Comparison of ENCODE assay signal across 11 cellular contexts in the genomic region with DNA sequence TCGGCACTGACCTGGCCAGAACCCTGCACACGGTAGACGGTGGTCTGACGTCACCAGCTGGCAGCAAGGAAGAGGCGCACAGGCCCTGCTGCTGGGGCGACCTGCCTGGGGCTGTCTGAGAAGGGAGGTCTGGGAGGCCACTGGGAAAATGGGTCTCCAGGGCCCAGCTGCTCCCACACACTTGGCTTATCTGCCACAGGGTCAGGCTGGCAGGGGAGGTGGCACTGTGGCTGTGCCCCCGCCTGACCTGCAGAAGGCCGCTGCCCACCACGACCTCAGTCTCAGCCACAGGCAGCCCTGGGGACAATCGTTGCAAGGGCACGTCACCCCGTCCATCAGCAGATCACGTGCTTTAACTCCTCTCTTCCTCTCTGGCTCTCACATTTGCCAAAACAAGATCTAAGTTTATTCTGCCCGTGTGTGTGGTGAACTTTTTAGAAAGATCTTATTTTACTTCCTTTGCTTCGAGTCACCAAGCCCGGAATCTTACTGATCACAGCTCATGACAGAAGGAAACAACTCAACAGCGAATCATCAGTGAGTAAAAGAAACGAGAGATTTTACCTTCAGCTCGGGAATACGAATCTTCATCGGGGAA. TPM values are rescaled to one million over a fixed set of nuclear protein-coding genes. Genes with fewer than 3 reads are reported as not detected.
A peak's percentile ranks its signal among the peaks of the same experiment; 100 is the strongest.
DNase-seq lines count a peak whose midpoint lies in the region; TF ChIP-seq lines count a peak whose summit lies in the region.
"Had no signal": no experiment of that assay in that cellular context is flagged by ENCODE, and none has a peak within 500 bp of the region (broad histone marks: within the 10 kb centered on the region; RNA-seq: fewer than 3 reads in every experiment).

No MANE protein-coding gene starts in this region.

- H3K27ac Mint-ChIP-seq in chondrocyte (ENCODE audit: unreplicated experiment), result peak overlapping the region; percentile 84
- H3K27ac Mint-ChIP-seq: T-helper 17 cell had no signal

- peaks cover 11% of the 10 kb centered on the region for H3K36me3 Mint-ChIP-seq in chondrocyte (ENCODE audit: low read depth)

- no peaks in the 10 kb centered on the region for H3K27me3 Mint-ChIP-seq in chondrocyte (ENCODE audit: low read depth)

- peak; percentile 16 for DNase-seq in ACHN
- DNase-seq in M059J (ENCODE audit: low read depth), result peak; percentile 78
- DNase-seq in chondrocyte (ENCODE audit: low spot score), result peak; percentile 57
- DNase-seq in lung microvascular endothelial cell (ENCODE audit: low read depth in 2 of 2), result peak; percentile 39 to 59
- no peak for DNase-seq in NCI-H82 treated with DMSO at 0.1 percent for 48 hours (lab: John Stamatoyannopoulos, UW; ENCODE audit: unreplicated experiment)
- no peak for DNase-seq in T-helper 2 cell
- no peak for DNase-seq in DMS153 treated with DMSO at 0.1 percent for 48 hours (lab: John Stamatoyannopoulos, UW; ENCODE audit: unreplicated experiment)
- no peak for DNase-seq in activated CD4-positive, alpha-beta T cell treated with anti-CD3 and anti-CD28 coated beads for 4 hours
- DNase-seq: NCI-H345; stimulated activated CD4-positive, alpha-beta T cell treated with anti-CD3 and anti-CD28 coated beads, Interleukin-4, amount 100 ng/mL, for 24 hours; T-helper 17 cell had no signal

- no peaks in the 10 kb centered on the region for H3K9me3 Mint-ChIP-seq in chondrocyte (ENCODE audit: low read depth)

- no peak overlapping the region for H3K4me3 Mint-ChIP-seq in chondrocyte (ENCODE audit: unreplicated experiment)
- H3K4me3 Mint-ChIP-seq: T-helper 17 cell had no signal

- in situ Hi-C loops in ACHN (cut with HindIII; ENCODE audit: low pct_ligation_motif_present, low pct_unique_long_range_greater_than_20kb, low sequenced_read_pairs), result no loop called here

- H3K4me1 Mint-ChIP-seq in chondrocyte (ENCODE audit: low read depth), result peaks cover 24% of the 10 kb centered on the region

- no peak for TF ChIP-seq CTCF in chondrocyte (IDR thresholded peaks at IDR 0.05)

RNA-seq across cellular contexts. Expression of gene RANBP3, which starts 45.2 kb away (rescaled TPM):
- 115 and 130 TPM in 2 replicates for total RNA-seq in M059J (2014; rRNA removed; shearing (Covaris generic))
- total RNA-seq in chondrocyte, result 53.5 to 65.5 TPM (median 57.7 TPM) in 3 replicates
- 18.5 and 25.4 TPM in 2 replicates for total RNA-seq in lung microvascular endothelial cell

Comparison
In these comparisons a context has a peak if more than half of its experiments do, and no peak if none do; other contexts are left out.
1. DNase-seq: peak in ACHN (single experiment), M059J (single experiment), chondrocyte (single experiment) and lung microvascular endothelial cell (2 of 2); none in NCI-H82 treated with DMSO at 0.1 percent for 48 hours (single experiment), T-helper 2 cell (0 of 5), DMS153 treated with DMSO at 0.1 percent for 48 hours (single experiment) and activated CD4-positive, alpha-beta T cell treated with anti-CD3 and anti-CD28 coated beads for 4 hours (0 of 2).